In the genomic region with DNA sequence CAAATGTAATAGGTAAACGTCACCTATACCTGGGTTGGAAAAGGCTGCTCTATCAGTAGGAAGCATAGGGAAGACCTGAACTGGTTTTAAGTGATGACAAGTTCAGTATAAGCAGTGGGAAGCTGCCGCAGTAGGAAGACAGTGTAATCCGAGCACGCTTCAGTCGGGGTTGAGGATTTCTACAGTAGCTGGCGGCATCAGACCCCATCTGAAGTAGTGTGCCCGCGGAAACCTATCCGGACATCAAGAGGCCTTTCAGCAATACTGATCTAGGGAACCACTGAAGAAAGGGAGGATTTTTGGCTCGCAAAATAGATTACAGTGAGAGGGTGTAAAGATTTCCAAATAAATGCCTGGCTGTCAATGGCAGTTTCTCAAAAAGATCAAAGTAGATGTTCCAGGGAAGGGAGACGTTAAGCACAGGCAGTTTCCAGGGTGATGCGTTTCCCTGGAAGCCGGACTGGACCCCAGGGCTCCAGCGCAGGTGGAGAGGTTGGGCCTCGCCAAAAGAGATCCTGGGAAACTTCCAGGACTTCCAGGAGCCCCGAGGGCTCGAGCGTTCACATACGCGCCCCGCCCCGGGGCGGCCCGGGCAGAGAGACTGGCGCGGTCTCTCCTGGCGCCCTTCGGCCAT, we compare ENCODE assay signal across 6 cellular contexts. TPM values are rescaled to one million over a fixed set of nuclear protein-coding genes. Genes with fewer than 3 reads are reported as not detected.
A peak's percentile ranks its signal among the peaks of the same experiment; 100 is the strongest.
DNase-seq lines count a peak whose midpoint lies in the region; ATAC-seq and TF ChIP-seq lines count a peak whose summit lies in the region.

No MANE protein-coding gene starts in this region.

- H2BK120ac ChIP-seq in H9 (ENCODE audit: low read depth, low read length, poor library complexity, severe bottlenecking): no peak overlapping the region

- no peak overlapping the region for H2BK15ac ChIP-seq in H9 (ENCODE audit: low read depth, low read length)

- no peaks in the 10 kb centered on the region for H3K79me1 ChIP-seq in H9 (ENCODE audit: insufficient read depth, low read depth, low read length, poor library complexity, severe bottlenecking)

- ATAC-seq in activated T-helper 17 cell treated with anti-CD3 and anti-CD28 coated beads, Interleukin-2, amount 50 U/mL, for 72 hours (replicated peaks): no peak
- ATAC-seq in GM19351 (IDR thresholded peaks at IDR 0.05; ENCODE audit: unreplicated experiment): no peak

- no peak overlapping the region for H4K8ac ChIP-seq in H9 (replicated peaks; ENCODE audit: insufficient read length, low read depth, low read length)

- H3K4me1 Mint-ChIP-seq in H9: peaks cover 26% of the 10 kb centered on the region in 2 experiments
- H3K4me1 Mint-ChIP-seq in activated T-helper 17 cell treated with anti-CD3 and anti-CD28 coated beads, Interleukin-2, amount 50 U/mL, for 72 hours: peaks cover 9% of the 10 kb centered on the region

- no peak for TF ChIP-seq CTCF in H9 (conservative IDR thresholded peaks at IDR 0.05)

- no peak overlapping the region for H4K5ac ChIP-seq in H9 (ENCODE audit: insufficient read length, low read depth, low read length)

- H2BK20ac ChIP-seq in H9 (ENCODE audit: low read depth, low read length, poor library complexity, severe bottlenecking): no peak overlapping the region

- WGBS in H9 (ENCODE audit: extremely low coverage, insufficient read length, low lambda C conversion rate): no CpG with 5 or more reads among the region's 28 CpGs

- H3K27me3 ChIP-seq in H9 (ENCODE audit: insufficient read depth, low read length) (no peaks in the 10 kb centered on the region; the same call in 1 of the 2 replicates), mononuclear cell (ENCODE audit: insufficient read depth, low read length) (peaks cover 28% of the 10 kb centered on the region)

- DNase-seq in H9: no peak
- no peak for DNase-seq in inferior parietal cortex (ENCODE audit: extremely low spot score)
- DNase-seq in OCI-M1 (lab: John Stamatoyannopoulos, UW): no peak

- H3K14ac ChIP-seq in H9 (ENCODE audit: insufficient read depth, low read length): no peak overlapping the region

- H3K56ac ChIP-seq in H9 (ENCODE audit: insufficient read length, low read depth, low read length): no peak overlapping the region

- H2BK5ac ChIP-seq in H9 (ENCODE audit: insufficient read length, low read length): no peak overlapping the region

- no peak overlapping the region for H3T11ph ChIP-seq in H9 (ENCODE audit: low read length)

- no peak overlapping the region for H3K18ac ChIP-seq in H9 (ENCODE audit: insufficient read length, low read depth, low read length)

- H3K4me2 ChIP-seq in H9 (ENCODE audit: insufficient read depth, insufficient read length, low read length): peak overlapping the region; percentile 78

- H3K9me3 ChIP-seq in H9 (ENCODE audit: control insufficient read depth, low read depth, low read length) (no peaks in the 10 kb centered on the region), mononuclear cell (ENCODE audit: low read depth, low read length) (no peaks in the 10 kb centered on the region)

- no peak overlapping the region for H3K27ac ChIP-seq in H9 (ENCODE audit: insufficient read length, low read depth, low read length)

- no peak overlapping the region for H2AFZ ChIP-seq in H9 (ENCODE audit: low read length)

- peaks cover 0 to 7% (median 4%) of the 10 kb centered on the region in 3 experiments; a peak in 6 of 7 replicates for H3K36me3 Mint-ChIP-seq in H9 (ENCODE audit: insufficient read depth in 1 of 3, low read depth in 3 of 3)
- H3K36me3 Mint-ChIP-seq in activated T-helper 17 cell treated with anti-CD3 and anti-CD28 coated beads, Interleukin-2, amount 50 U/mL, for 72 hours (ENCODE audit: low read depth): no peaks in the 10 kb centered on the region

- H3K23me2 ChIP-seq in H9 (ENCODE audit: insufficient read length, low read depth, low read length, poor library complexity, severe bottlenecking): peaks cover 8% of the 10 kb centered on the region

- H4K20me1 ChIP-seq in H9 (ENCODE audit: control insufficient read depth, insufficient read depth, insufficient read length): no peaks in the 10 kb centered on the region

- H3K9ac ChIP-seq in H9 (ENCODE audit: extremely low read depth, insufficient read length, low read length): no peak overlapping the region

- peak overlapping the region in 1 of 3 experiments; percentile 88; a peak in 1 of 7 replicates for H3K27ac Mint-ChIP-seq in H9
- no peak overlapping the region for H3K27ac Mint-ChIP-seq in activated T-helper 17 cell treated with anti-CD3 and anti-CD28 coated beads, Interleukin-2, amount 50 U/mL, for 72 hours

- no peak overlapping the region for H2AK5ac ChIP-seq in H9 (ENCODE audit: insufficient read length, low read length)

- 0 out of 2 replicates have a peak, but pooled peaks cover 2% of the 10 kb centered on the region for H3K79me2 ChIP-seq in H9 (ENCODE audit: insufficient read depth, low read length)

- H3K4me1 ChIP-seq in H9 (ENCODE audit: insufficient read depth, low read length) (0 out of 2 replicates have a peak, but pooled peaks cover 2% of the 10 kb centered on the region), mononuclear cell (ENCODE audit: insufficient read depth, low read length) (peaks cover 22% of the 10 kb centered on the region)

- H4K91ac ChIP-seq in H9 (ENCODE audit: insufficient read length, low read depth, low read length): no peak overlapping the region

- H3K9me3 Mint-ChIP-seq in H9: no peaks in the 10 kb centered on the region
- H3K9me3 Mint-ChIP-seq in activated T-helper 17 cell treated with anti-CD3 and anti-CD28 coated beads, Interleukin-2, amount 50 U/mL, for 72 hours: no peaks in the 10 kb centered on the region

- H2BK12ac ChIP-seq in H9 (ENCODE audit: insufficient read length, low read depth, low read length): no peak overlapping the region

- H3K27me3 Mint-ChIP-seq in H9 (ENCODE audit: low read depth): peaks cover 52% of the 10 kb centered on the region
- H3K27me3 Mint-ChIP-seq in activated T-helper 17 cell treated with anti-CD3 and anti-CD28 coated beads, Interleukin-2, amount 50 U/mL, for 72 hours: peaks cover 36% of the 10 kb centered on the region

- no peak overlapping the region for H3K23ac ChIP-seq in H9 (ENCODE audit: insufficient read length, low read depth, low read length)

- H3K4me3 ChIP-seq in mononuclear cell (ENCODE audit: low read length): peak overlapping the region; percentile 38

- peak overlapping the region; percentile 74 to 85 for H3K4me3 Mint-ChIP-seq in H9
- peak overlapping the region; percentile 73 for H3K4me3 Mint-ChIP-seq in activated T-helper 17 cell treated with anti-CD3 and anti-CD28 coated beads, Interleukin-2, amount 50 U/mL, for 72 hours

- H3K4ac ChIP-seq in H9 (ENCODE audit: low read depth, low read length): no peak overlapping the region

RNA-seq across cellular contexts. Expression of a gene that starts 5.3 kb away (rescaled TPM):
- 29.0 and 29.8 TPM in 2 replicates for total RNA-seq in H9 (2021)
- 1 to 10 TPM; 2.0 to 4.4 TPM for total RNA-seq in activated T-helper 17 cell treated with anti-CD3 and anti-CD28 coated beads, Interleukin-2, amount 50 U/mL, for 72 hours
- total RNA-seq in mononuclear cell: 3.9 TPM

RNA-seq across cellular contexts. Expression of a gene that starts 6.1 kb away (rescaled TPM):
- 15.2 and 16.0 TPM in 2 replicates for total RNA-seq in H9 (2021)
- total RNA-seq in activated T-helper 17 cell treated with anti-CD3 and anti-CD28 coated beads, Interleukin-2, amount 50 U/mL, for 72 hours: 10 to 100 TPM; 23.7 to 32.4 TPM
- total RNA-seq in mononuclear cell: 2.9 TPM

RNA-seq across cellular contexts. Expression of a gene that starts 18.7 kb away (rescaled TPM):
- 24.1 and 24.9 TPM in 2 replicates for total RNA-seq in H9 (2021)
- 10 to 100 TPM; 75.6 to 81.2 TPM for total RNA-seq in activated T-helper 17 cell treated with anti-CD3 and anti-CD28 coated beads, Interleukin-2, amount 50 U/mL, for 72 hours
- total RNA-seq in mononuclear cell: 17.9 TPM

RNA-seq across cellular contexts. Expression of a gene that starts 18.9 kb away (rescaled TPM):
- total RNA-seq in H9 (2021) (91.5 and 93.6 TPM in 2 replicates), mononuclear cell (115 TPM)
- total RNA-seq in activated T-helper 17 cell treated with anti-CD3 and anti-CD28 coated beads, Interleukin-2, amount 50 U/mL, for 72 hours: 100 to 1,000 TPM in 1 of 2 donors, 10 to 100 TPM in 1; 72.2 to 116 TPM

RNA-seq across cellular contexts. Expression of a gene that starts 22.4 kb away (rescaled TPM):
- total RNA-seq in H9 (2021) (0.98 and 1.6 TPM in 2 replicates), mononuclear cell (not detected)
- total RNA-seq in activated T-helper 17 cell treated with anti-CD3 and anti-CD28 coated beads, Interleukin-2, amount 50 U/mL, for 72 hours: under 1 TPM; 0.74 to 0.76 TPM
